9 cellular contexts compared by ENCODE assay signal in the genomic region with DNA sequence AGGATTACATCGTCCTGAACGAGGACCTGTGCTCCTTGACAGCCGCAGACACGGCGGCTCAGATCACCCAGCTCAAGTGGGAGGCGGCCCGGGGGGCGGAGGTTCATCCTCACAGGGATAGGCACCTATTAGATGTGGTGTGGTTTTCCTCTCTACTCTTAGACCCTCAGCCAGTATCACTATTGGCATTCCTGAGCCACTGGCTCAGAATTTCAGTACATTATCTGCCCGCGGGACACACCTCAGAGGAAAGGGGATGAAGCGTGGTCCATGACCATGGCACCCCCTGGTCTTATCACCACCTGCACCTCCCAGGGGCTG. TPM values are rescaled to one million over a fixed set of nuclear protein-coding genes. Genes with fewer than 3 reads are reported as not detected.
DNase-seq lines count a peak whose midpoint lies in the region; ATAC-seq and TF ChIP-seq lines count a peak whose summit lies in the region.
"Had no signal": no experiment of that assay in that cellular context is flagged by ENCODE, and none has a peak within 500 bp of the region (broad histone marks: within the 10 kb centered on the region; RNA-seq: fewer than 3 reads in every experiment).

No MANE protein-coding gene starts in this region.

- no peaks in the 10 kb centered on the region for H3K36me3 Mint-ChIP-seq in activated T-cell treated with anti-CD3 and anti-CD28 coated beads, Interleukin-2, amount 50 U/mL, for 4 hours (ENCODE audit: insufficient read depth)

- ATAC-seq in activated T-cell treated with anti-CD3 and anti-CD28 coated beads, Interleukin-2, amount 50 U/mL, for 4 hours = no peak
- ATAC-seq in lower lobe of right lung (no peak), HG02798 (IDR thresholded peaks at IDR 0.05; ENCODE audit: poor library complexity, unreplicated experiment) (no peak)

- intact Hi-C loops in breast epithelium (cut with DNase I; ENCODE audit: low total_unique reads) = no loop called here
- intact Hi-C loops in lower lobe of right lung (cut with DNase I) = no loop called here
- intact Hi-C loops in transverse colon (cut with DNase I; ENCODE audit: low total_unique reads) = no loop called here

- peaks cover 15% of the 10 kb centered on the region for H3K4me1 Mint-ChIP-seq in activated T-cell treated with anti-CD3 and anti-CD28 coated beads, Interleukin-2, amount 50 U/mL, for 4 hours (ENCODE audit: low read depth)

- H3K27ac ChIP-seq in breast epithelium (peak overlapping the region; percentile 82 to 86), lower lobe of right lung (peak overlapping the region; percentile 84), transverse colon (no peak overlapping the region)

- 39% methylated on average over 11 of the region's 11 CpGs; no CpG with 5 or more reads in 1 of the 2 donors for WGBS in transverse colon (ENCODE audit: low coverage in 1 of 2), 2 donors

- TF ChIP-seq CTCF in breast epithelium (IDR thresholded peaks at IDR 0.05) (no peak), lower lobe of right lung (IDR thresholded peaks at IDR 0.05) (no peak), transverse colon (IDR thresholded peaks at IDR 0.05) (no peak)

- no peak for TF ChIP-seq EP300 in transverse colon (IDR thresholded peaks at IDR 0.05; ENCODE audit: low read depth)

- H3K9me3 Mint-ChIP-seq in activated T-cell treated with anti-CD3 and anti-CD28 coated beads, Interleukin-2, amount 50 U/mL, for 4 hours = peaks cover 9% of the 10 kb centered on the region

- H3K4me3 Mint-ChIP-seq in activated T-cell treated with anti-CD3 and anti-CD28 coated beads, Interleukin-2, amount 50 U/mL, for 4 hours = peak overlapping the region; percentile 78

- H3K36me3 ChIP-seq in breast epithelium (no peaks in the 10 kb centered on the region), lower lobe of right lung (no peaks in the 10 kb centered on the region), transverse colon (no peaks in the 10 kb centered on the region)

- H3K9me3 ChIP-seq in breast epithelium = no peaks in the 10 kb centered on the region
- no peaks in the 10 kb centered on the region for H3K9me3 ChIP-seq in lower lobe of right lung
- no peaks in the 10 kb centered on the region for H3K9me3 ChIP-seq in transverse colon

- DNase-seq in activated T-cell treated with anti-CD3 and anti-CD28 coated beads, Interleukin-2, amount 50 U/mL, for 4 hours = no peak
- DNase-seq in activated T-cell treated with anti-CD3 and anti-CD28 coated beads for 4 hours (no peak), breast epithelium (ENCODE audit: low spot score in 2 of 2) (no peak), lower lobe of right lung (no peak), transverse colon (no peak), dermis blood vessel endothelial cell (no peak), NCI-H2107 treated with DMSO at 0.1 percent for 48 hours (lab: John Stamatoyannopoulos, UW; ENCODE audit: unreplicated experiment) (no peak)

- no peaks in the 10 kb centered on the region for H3K4me1 ChIP-seq in breast epithelium
- H3K4me1 ChIP-seq in lower lobe of right lung = peaks cover 20% of the 10 kb centered on the region
- H3K4me1 ChIP-seq in transverse colon = peaks cover 0 to 13% (median 9%) of the 10 kb centered on the region in 4 donors

- TF ChIP-seq POLR2A in breast epithelium (IDR thresholded peaks at IDR 0.05) (no peak), transverse colon (IDR thresholded peaks at IDR 0.05) (no peak)

- peaks cover 16% of the 10 kb centered on the region for H3K27me3 Mint-ChIP-seq in activated T-cell treated with anti-CD3 and anti-CD28 coated beads, Interleukin-2, amount 50 U/mL, for 4 hours (ENCODE audit: low read depth)

- H3K4me3 ChIP-seq in breast epithelium (peak overlapping the region; percentile 49 to 89 (median 65)), lower lobe of right lung (peak overlapping the region; percentile 87), transverse colon (peak overlapping the region in 3 of 4 donors; percentile 30 to 58 (median 52))

- H3K27me3 ChIP-seq in breast epithelium (peaks cover 0 to 5% of the 10 kb centered on the region in 2 donors), lower lobe of right lung (ENCODE audit: low read depth) (peaks cover 8% of the 10 kb centered on the region), transverse colon (peaks cover 54% of the 10 kb centered on the region)

- in situ Hi-C loops in transverse colon (cut with MboI; ENCODE audit: low pct_ligation_motif_present in 1 of 4, low pct_unique_long_range_greater_than_20kb in 1 of 4, low sequenced_read_pairs in 3 of 4) = loop anchor here in 1 of 4 donors (10.0 kb wide), 1 partner anchor 162 kb away; no protein-coding TSS in a partner anchor

RNA-seq across cellular contexts. Expression of gene HLA-G, which starts 34.6 kb away (rescaled TPM):
- total RNA-seq in activated T-cell treated with anti-CD3 and anti-CD28 coated beads, Interleukin-2, amount 50 U/mL, for 4 hours = 1 to 10 TPM in 1 of 3 donors, not detected in 2; 1.1 TPM
- total RNA-seq in breast epithelium (not detected), lower lobe of right lung (1.8 TPM), transverse colon (not detected), dermis blood vessel endothelial cell (not detected in 2 replicates)
- total RNA-seq: temporal lobe had no signal

Comparison
In these comparisons a context has a peak if more than half of its experiments do, and no peak if none do; other contexts are left out.
1. H3K27ac ChIP-seq: peak in breast epithelium (2 of 2) and lower lobe of right lung (single experiment); none in transverse colon (0 of 4).
2. Peak in every context shown above with its lines, with median percentiles within 50 percentile points of each other: H3K4me3 ChIP-seq.